ENCODE assay signal across 9 cellular contexts in the genomic region with DNA sequence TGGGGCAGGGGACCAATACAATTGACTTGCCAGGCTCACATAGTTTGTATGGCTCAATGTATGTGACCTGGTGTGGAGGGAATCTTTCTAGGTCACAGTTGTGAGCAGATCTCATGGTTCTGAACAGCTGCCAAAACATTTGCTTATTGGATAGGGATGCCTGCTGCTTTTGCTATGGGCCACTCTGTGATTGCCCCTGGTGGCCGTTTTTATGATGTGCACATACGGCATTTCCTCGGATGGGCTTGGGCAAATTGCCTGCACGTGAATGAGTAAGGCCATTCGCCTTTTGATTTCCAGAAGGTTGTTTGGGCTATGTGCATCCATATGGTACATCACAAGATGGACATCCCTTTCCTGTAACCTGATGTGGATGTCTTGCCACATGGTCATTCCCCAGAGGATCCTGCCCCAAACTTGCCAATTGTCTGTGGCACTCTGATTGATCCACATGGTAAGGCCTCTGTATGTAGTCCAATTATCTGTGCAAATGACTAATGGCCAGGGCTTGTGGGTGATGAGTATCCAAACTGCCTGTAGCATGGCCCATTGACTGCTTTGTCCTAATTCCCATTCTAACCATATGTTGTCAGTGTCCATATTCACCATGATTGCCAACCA. TPM values are rescaled to one million over a fixed set of nuclear protein-coding genes. Genes with fewer than 3 reads are reported as not detected.
DNase-seq lines count a peak whose midpoint lies in the region; ATAC-seq and TF ChIP-seq lines count a peak whose summit lies in the region.
"Had no signal": no experiment of that assay in that cellular context is flagged by ENCODE, and none has a peak within 500 bp of the region (broad histone marks: within the 10 kb centered on the region; RNA-seq: fewer than 3 reads in every experiment).

No MANE protein-coding gene starts in this region.

- peak; percentile 18 for DNase-seq in COR-L47 (lab: John Stamatoyannopoulos, UW)
- no peak for DNase-seq in LNCaP clone FGC (ENCODE audit: low read depth)
- peak; percentile 79 for DNase-seq in brain microvascular endothelial cell
- DNase-seq in right lobe of liver, result no peak
- no peak for DNase-seq in midbrain (lab: John Stamatoyannopoulos, UW)
- no peak for DNase-seq in middle frontal gyrus (ENCODE audit: extremely low spot score, low spot score)
- DNase-seq in suprapubic skin (ENCODE audit: low spot score in 2 of 2), result no peak
- DNase-seq: activated CD4-positive, alpha-beta memory T cell treated with anti-CD3 and anti-CD28 coated beads for 36 hours had no signal

- TF ChIP-seq EP300 in suprapubic skin (IDR thresholded peaks at IDR 0.05), result no peak

- ATAC-seq in right lobe of liver, result peak; percentile 39 to 74 (median 60)
- ATAC-seq in GM21529 (IDR thresholded peaks at IDR 0.05; ENCODE audit: unreplicated experiment), result no peak

- WGBS in right lobe of liver (ENCODE audit: insufficient coverage, low coverage, low lambda C conversion rate, missing lambda C conversion rate), result no CpG with 5 or more reads among the region's 5 CpGs
- 80% methylated on average over 5 of the region's 5 CpGs for WGBS in suprapubic skin

- no peak overlapping the region for H3K4me3 ChIP-seq in LNCaP clone FGC (ENCODE audit: low read depth, low read length)
- H3K4me3 ChIP-seq in brain microvascular endothelial cell (ENCODE audit: low read depth, low read length), result no peak overlapping the region
- H3K4me3 ChIP-seq in right lobe of liver, result no peak overlapping the region
- H3K4me3 ChIP-seq in suprapubic skin, result no peak overlapping the region

- no peaks in the 10 kb centered on the region for H3K27me3 ChIP-seq in brain microvascular endothelial cell (replicated peaks)
- H3K27me3 ChIP-seq in right lobe of liver, result no peaks in the 10 kb centered on the region
- no peaks in the 10 kb centered on the region for H3K27me3 ChIP-seq in suprapubic skin

- intact Hi-C loops in right lobe of liver (cut with DNase I), result no loop called here

- H3K36me3 ChIP-seq in brain microvascular endothelial cell (replicated peaks), result no peaks in the 10 kb centered on the region
- no peaks in the 10 kb centered on the region for H3K36me3 ChIP-seq in right lobe of liver
- no peaks in the 10 kb centered on the region for H3K36me3 ChIP-seq in suprapubic skin

- H3K4me1 ChIP-seq in right lobe of liver (no peaks in the 10 kb centered on the region), suprapubic skin (peaks cover 1% of the 10 kb centered on the region)

- no peaks in the 10 kb centered on the region for H3K9me3 ChIP-seq in right lobe of liver
- no peaks in the 10 kb centered on the region for H3K9me3 ChIP-seq in suprapubic skin

- TF ChIP-seq POLR2A in right lobe of liver (IDR thresholded peaks at IDR 0.05) (no peak), suprapubic skin (IDR thresholded peaks at IDR 0.05) (no peak)

- in situ Hi-C loops in brain microvascular endothelial cell (cut with HindIII; ENCODE audit: low pct_ligation_motif_present, low sequenced_read_pairs), result no loop called here

- TF ChIP-seq CTCF in LNCaP clone FGC (IDR thresholded peaks at IDR 0.05; ENCODE audit: control insufficient read depth, extremely low read depth, insufficient read depth) (peak; percentile 34; the same call in 1 of the 2 replicates), brain microvascular endothelial cell (IDR thresholded peaks at IDR 0.05; ENCODE audit: low read depth, low read length, missing control alignments) (peak; percentile 81), right lobe of liver (IDR thresholded peaks at IDR 0.05) (peak; percentile 31 to 39 (median 34)), suprapubic skin (IDR thresholded peaks at IDR 0.05) (peak in 1 of 2 donors; percentile 50)

- H3K27ac ChIP-seq in brain microvascular endothelial cell (no peak overlapping the region), right lobe of liver (no peak overlapping the region), suprapubic skin (no peak overlapping the region)

RNA-seq across cellular contexts. Expression of a gene that starts 10.7 kb away (rescaled TPM):
- total RNA-seq in right lobe of liver (under 1 TPM; 0.31 to 0.59 (median 0.36) TPM), suprapubic skin (1 to 10 TPM in 3 of 4 donors, under 1 TPM in 1; 0.32 to 1.9 (median 1.3) TPM)

RNA-seq across cellular contexts. Expression of a gene that starts 26.0 kb away (rescaled TPM):
- under 1 TPM in 4 of 6 experiments, not detected in 2; 0.24 to 0.95 (median 0.40) TPM for total RNA-seq in right lobe of liver
- total RNA-seq in suprapubic skin, result 100 to 1,000 TPM; 110 to 128 (median 114) TPM
- total RNA-seq: activated CD4-positive, alpha-beta memory T cell treated with anti-CD3 and anti-CD28 coated beads for 36 hours had no signal

RNA-seq across cellular contexts. Expression of a gene that starts 55.9 kb away (rescaled TPM):
- total RNA-seq in right lobe of liver (10 to 100 TPM; 11.5 to 23.2 (median 16.5) TPM), suprapubic skin (10 to 100 TPM; 23.9 to 42.0 (median 30.9) TPM)

Comparison
In these comparisons a context has a peak if more than half of its experiments do, and no peak if none do; other contexts are left out.
1. DNase-seq: peak in COR-L47 (single experiment) and brain microvascular endothelial cell (single experiment); none in LNCaP clone FGC (single experiment), right lobe of liver (0 of 3), midbrain (single experiment), middle frontal gyrus (single experiment) and suprapubic skin (0 of 2).
2. RNA of a gene that starts 26.0 kb away (total RNA-seq): 110 to 128 TPM in suprapubic skin; 0.24 to 0.95 TPM in right lobe of liver; every median in the first group is over 10 times any median in the second.